ENCODE assay signal across 1 cellular context in genomic region chr6:162727347-162728176, GRCh38.
TF ChIP-seq lines count a peak whose summit lies in the region.

TSS of gene PACRG (plus strand) at chr6:162727974.
TSS of gene PRKN (minus strand) at chr6:162727766.

TF ChIP-seq in HepG2, 621 proteins besides CTCF, POLR2A, EP300 and RAD21 (continued from another document and continues in another):
- TF ChIP-seq ZNF501 (CRISPR knock-in tag; IDR thresholded peaks at IDR 0.05) = peak; percentile 83
- 0 out of 2 replicates have a peak, but pooled peaks have one; percentile 28 for TF ChIP-seq RARG (CRISPR knock-in tag; IDR thresholded peaks at IDR 0.05; ENCODE audit: low read depth)
- TF ChIP-seq ELF1 (CRISPR knock-in tag; IDR thresholded peaks at IDR 0.05) = peak; percentile 92
- TF ChIP-seq SP2 (CRISPR knock-in tag; IDR thresholded peaks at IDR 0.05) = peak; percentile 35; the same call in 1 of the 2 replicates
- no peak; the same call in 1 of the 2 replicates for TF ChIP-seq ZNF446 (CRISPR knock-in tag; IDR thresholded peaks at IDR 0.05)
- no peak for TF ChIP-seq ZSCAN9 (CRISPR knock-in tag; IDR thresholded peaks at IDR 0.05; ENCODE audit: borderline replicate concordance)
- TF ChIP-seq ZFP36 (IDR thresholded peaks at IDR 0.05; ENCODE audit: borderline replicate concordance, low read depth, low read length, partially characterized antibody) = no peak
- TF ChIP-seq ZNF687 (CRISPR knock-in tag; IDR thresholded peaks at IDR 0.05) = peak; percentile 91
- TF ChIP-seq AKNA (CRISPR knock-in tag; IDR thresholded peaks at IDR 0.05; ENCODE audit: borderline replicate concordance) = no peak
- TF ChIP-seq ZKSCAN8 (CRISPR knock-in tag; IDR thresholded peaks at IDR 0.05; ENCODE audit: borderline replicate concordance) = peak; percentile 17; the same call in 1 of the 2 replicates
- peak; percentile 77; the same call in 1 of the 2 replicates for TF ChIP-seq KLF12 (CRISPR knock-in tag; IDR thresholded peaks at IDR 0.05; ENCODE audit: borderline replicate concordance)
- TF ChIP-seq ZNF749 (CRISPR knock-in tag; IDR thresholded peaks at IDR 0.05; ENCODE audit: borderline replicate concordance) = peak; percentile 49; the same call in 1 of the 2 replicates
- peak; percentile 80 for TF ChIP-seq CC2D1A (CRISPR knock-in tag; IDR thresholded peaks at IDR 0.05)
- peak; percentile 45; the same call in 1 of the 2 replicates for TF ChIP-seq ARHGAP35 (CRISPR knock-in tag; IDR thresholded peaks at IDR 0.05; ENCODE audit: borderline replicate concordance)
- peak; percentile 36; the same call in 1 of the 2 replicates for TF ChIP-seq MIER2 (CRISPR knock-in tag; IDR thresholded peaks at IDR 0.05)
- no peak for TF ChIP-seq DDIT3 (CRISPR knock-in tag; IDR thresholded peaks at IDR 0.05)
- TF ChIP-seq ZEB1 (IDR thresholded peaks at IDR 0.05; ENCODE audit: insufficient replicate concordance, low read depth) = peak; percentile 87
- peak; percentile 28; the same call in 1 of the 2 replicates for TF ChIP-seq BORCS8-MEF2B (CRISPR knock-in tag; IDR thresholded peaks at IDR 0.05)
- peak; percentile 62 for TF ChIP-seq TAF1 (CRISPR knock-in tag; IDR thresholded peaks at IDR 0.05)
- peak; percentile 76 for TF ChIP-seq MED1 (CRISPR knock-in tag; IDR thresholded peaks at IDR 0.05)
- TF ChIP-seq HDAC6 (IDR thresholded peaks at IDR 0.05; ENCODE audit: low read depth, low read length) = no peak
- peak; percentile 83 for TF ChIP-seq SALL1 (CRISPR knock-in tag; IDR thresholded peaks at IDR 0.05)
- TF ChIP-seq ZBTB42 (CRISPR knock-in tag; IDR thresholded peaks at IDR 0.05) = peak; percentile 91; the same call in 1 of the 2 replicates
- TF ChIP-seq ATF4 (CRISPR knock-in tag; IDR thresholded peaks at IDR 0.05) = peak in 1 of 2 experiments; percentile 65; a peak in 1 of 4 replicates
- 0 out of 2 replicates have a peak, but pooled peaks have one; percentile 74 for TF ChIP-seq ZNF235 (CRISPR knock-in tag; IDR thresholded peaks at IDR 0.05; ENCODE audit: borderline replicate concordance)
- TF ChIP-seq CCAR2 (optimal IDR thresholded peaks at IDR 0.05; ENCODE audit: low read depth, low read length) = no peak
- TF ChIP-seq MBNL3 (CRISPR knock-in tag; conservative IDR thresholded peaks at IDR 0.05) = no peak
- TF ChIP-seq RFX3 (CRISPR knock-in tag; IDR thresholded peaks at IDR 0.05) = peak; percentile 97
- no peak for TF ChIP-seq HOXA7 (CRISPR knock-in tag; IDR thresholded peaks at IDR 0.05)
- TF ChIP-seq ZNF589 (CRISPR knock-in tag; conservative IDR thresholded peaks at IDR 0.05) = 0 out of 2 replicates have a peak, but pooled peaks have one; percentile 40
- 0 out of 2 replicates have a peak, but pooled peaks have one; percentile 79 for TF ChIP-seq MAF1 (CRISPR knock-in tag; IDR thresholded peaks at IDR 0.05; ENCODE audit: borderline replicate concordance)
- TF ChIP-seq SMYD3 (CRISPR knock-in tag; IDR thresholded peaks at IDR 0.05) = peak; percentile 82; the same call in 1 of the 2 replicates
- TF ChIP-seq PCBP2 (optimal IDR thresholded peaks at IDR 0.05; ENCODE audit: low read depth, low read length, poor library complexity, severe bottlenecking) = no peak
- peak; percentile 47; the same call in 1 of the 2 replicates for TF ChIP-seq ZSCAN5A (CRISPR knock-in tag; IDR thresholded peaks at IDR 0.05; ENCODE audit: borderline replicate concordance)
- no peak for TF ChIP-seq HMGXB3 (CRISPR knock-in tag; IDR thresholded peaks at IDR 0.05; ENCODE audit: borderline replicate concordance)
- peak; percentile 92 for TF ChIP-seq ERF (CRISPR knock-in tag; IDR thresholded peaks at IDR 0.05)
- peak; percentile 95 for TF ChIP-seq GABPB1 (CRISPR knock-in tag; IDR thresholded peaks at IDR 0.05)
- TF ChIP-seq ZHX1 (CRISPR knock-in tag; IDR thresholded peaks at IDR 0.05; ENCODE audit: low read depth) = peak; percentile 86
- TF ChIP-seq MAX (IDR thresholded peaks at IDR 0.05) = peak; percentile 87
- peak; percentile 77; the same call in 1 of the 2 replicates for TF ChIP-seq ZNF580 (CRISPR knock-in tag; IDR thresholded peaks at IDR 0.05; ENCODE audit: borderline replicate concordance, low read depth)
- TF ChIP-seq ZNF768 (CRISPR knock-in tag; IDR thresholded peaks at IDR 0.05) = peak; percentile 67; the same call in 1 of the 2 replicates
- no peak; the same call in 1 of the 2 replicates for TF ChIP-seq ZBTB20 (CRISPR knock-in tag; IDR thresholded peaks at IDR 0.05; ENCODE audit: borderline replicate concordance, low read depth)
- no peak for TF ChIP-seq SNRNP70 (IDR thresholded peaks at IDR 0.05; ENCODE audit: low read depth, low read length)
- TF ChIP-seq ZSCAN30 (CRISPR knock-in tag; IDR thresholded peaks at IDR 0.05) = no peak
